8 cellular contexts compared by ENCODE assay signal in genomic region chr21:17931080-17931479, GRCh38.
DNase-seq lines count a peak whose midpoint lies in the region; FAIRE-seq and TF ChIP-seq lines count a peak whose summit lies in the region.

No MANE protein-coding gene starts in this region.

- DNase-seq in AG04450 (ENCODE audit: low read depth, low spot score) (no peak), GM12892 (ENCODE audit: insufficient read length) (no peak), HT-29 (ENCODE audit: low spot score) (peak; percentile 13), bronchial epithelial cell (ENCODE audit: low read depth) (no peak), COR-L47 (lab: John Stamatoyannopoulos, UW) (no peak), GDM1 (lab: John Stamatoyannopoulos, UW) (no peak), NCI-H510A (lab: John Stamatoyannopoulos, UW) (no peak)
- no peak for DNase-seq in activated CD4-positive, CD25-positive, alpha-beta regulatory T cell (lab: John Stamatoyannopoulos, UW)

- FAIRE-seq in GM12892 (lab: Jason Lieb, UNC) (peak; percentile 17), bronchial epithelial cell (lab: Jason Lieb, UNC) (no peak)

- CTCF ChIA-PET in AG04450 (lab: Charles Lee): interaction anchor here (1.3 kb wide), 1 partner anchor 252 kb away, joined by 4 read pairs; no protein-coding TSS in a partner anchor

- H3K9me3 ChIP-seq in AG04450 (ENCODE audit: control insufficient read depth, insufficient read depth, low read length): peaks cover 7% of the 10 kb centered on the region

- H3K27me3 ChIP-seq in AG04450 (ENCODE audit: control insufficient read depth, insufficient read depth, low read length) (no peaks in the 10 kb centered on the region), bronchial epithelial cell (ENCODE audit: control insufficient read depth, insufficient read depth, low read length) (no peaks in the 10 kb centered on the region)

- H3K4me3 ChIP-seq in AG04450 (ENCODE audit: low read depth, low read length) (no peak overlapping the region), bronchial epithelial cell (ENCODE audit: low read depth, low read length) (no peak overlapping the region)

- H3K36me3 ChIP-seq in bronchial epithelial cell (ENCODE audit: control insufficient read depth, insufficient read depth, low read length): no peaks in the 10 kb centered on the region

- POLR2A ChIA-PET in AG04450 (lab: Yijun Ruan, JAX): no interaction called here

- TF ChIP-seq CTCF in AG04450 (IDR thresholded peaks at IDR 0.05; ENCODE audit: low read depth, low read length) (peak; percentile 36), bronchial epithelial cell (IDR thresholded peaks at IDR 0.05; ENCODE audit: insufficient read depth, low read length, severe bottlenecking) (peak; percentile 12)

- TF ChIP-seq POLR2A in GM12892 (IDR thresholded peaks at IDR 0.05; ENCODE audit: low read depth, low read length): no peak

- H3K27ac ChIP-seq in AG04450 (ENCODE audit: low read depth, low read length): no peak overlapping the region
